In the genomic region with DNA sequence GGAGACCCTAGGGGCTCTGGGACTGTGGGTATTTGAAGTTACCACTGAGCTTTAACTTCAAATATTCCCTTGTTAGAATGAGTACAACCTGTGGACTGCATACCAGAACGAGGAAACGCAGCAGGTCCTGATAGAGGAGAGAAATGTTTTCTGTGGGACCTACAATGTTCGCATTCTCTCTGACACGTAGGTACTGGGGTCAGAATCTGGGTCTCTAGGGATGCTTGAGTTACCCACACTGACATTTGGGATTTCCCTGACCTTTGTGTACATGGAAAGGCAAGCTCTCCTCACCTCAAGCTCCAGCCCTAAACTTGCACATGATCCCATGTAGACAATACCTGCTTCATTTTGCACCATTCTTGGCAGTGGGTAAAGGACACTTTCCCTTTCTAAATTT, we compare ENCODE assay signal across 5 cellular contexts. TPM values are rescaled to one million over a fixed set of nuclear protein-coding genes. Genes with fewer than 3 reads are reported as not detected.
"Had no signal": no experiment of that assay in that cellular context is flagged by ENCODE, and none has a peak within 500 bp of the region (broad histone marks: within the 10 kb centered on the region; RNA-seq: fewer than 3 reads in every experiment).

No MANE protein-coding gene starts in this region.

RNA-seq across cellular contexts. Expression of gene FBXW10, which starts 12.1 kb away (rescaled TPM):
- total RNA-seq: H1, H7, H9 had no signal
- polyA plus RNA-seq: GM23248, GM23338, H1 had no signal
